Comparison of ENCODE assay signal across 10 cellular contexts in the genomic region with DNA sequence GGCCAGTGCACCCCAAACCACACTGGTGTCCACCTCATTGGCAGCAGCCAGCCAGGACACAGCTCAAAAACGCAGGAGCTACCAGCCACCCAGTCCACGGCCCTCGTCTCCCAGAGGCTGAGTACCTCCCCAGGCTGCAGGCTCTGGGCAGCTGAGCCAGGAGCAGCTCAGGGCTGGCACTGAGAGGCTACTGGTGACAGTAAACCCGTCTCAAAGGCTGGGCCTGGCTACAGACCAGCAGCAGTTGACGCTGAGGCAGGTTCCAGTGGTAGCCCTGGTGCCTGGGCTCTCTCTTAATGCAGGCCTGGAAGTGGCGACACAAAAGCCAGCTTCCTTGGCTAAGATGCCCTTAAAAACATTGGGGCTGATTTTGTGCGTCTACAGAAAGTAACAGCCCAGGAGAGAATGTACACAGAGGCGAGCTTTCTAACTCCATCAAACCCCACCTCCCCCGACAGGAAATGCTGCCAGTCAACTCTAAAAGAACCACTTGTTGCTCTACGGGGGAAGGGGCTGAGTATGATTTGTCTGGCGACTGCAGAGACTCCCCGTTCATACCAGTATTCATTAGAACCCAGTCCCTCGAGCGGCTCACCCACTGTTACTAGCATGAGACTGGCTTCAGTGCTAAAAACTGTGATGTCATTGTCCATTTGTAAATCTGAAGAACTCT.
DNase-seq lines count a peak whose midpoint lies in the region; ATAC-seq and TF ChIP-seq lines count a peak whose summit lies in the region.
"Had no signal": no experiment of that assay in that cellular context is flagged by ENCODE, and none has a peak within 500 bp of the region (broad histone marks: within the 10 kb centered on the region; RNA-seq: fewer than 3 reads in every experiment).

No MANE protein-coding gene starts in this region.

- DNase-seq in EH (ENCODE audit: low read depth) (peak; percentile 30), cardiac muscle cell (ENCODE audit: low read depth in 1 of 2, low spot score in 1 of 2) (peak in 1 of 2 donors; percentile 38), pons (ENCODE audit: low spot score) (peak; percentile 42), RKO (ENCODE audit: low spot score) (no peak), NCI-H1436 (lab: John Stamatoyannopoulos, UW) (no peak)
- DNase-seq in activated CD4-positive, alpha-beta memory T cell treated with anti-CD3 and anti-CD28 coated beads for 36 hours = peak; percentile 45
- DNase-seq in activated effector memory CD4-positive, alpha-beta T cell treated with anti-CD3 and anti-CD28 coated beads, Interleukin-2, amount 50 U/mL, for 16 hours = no peak
- DNase-seq: NCI-H187 treated with DMSO at 0.1 percent for 48 hours had no signal

- no peak overlapping the region for H3K4me3 Mint-ChIP-seq in activated CD4-positive, alpha-beta memory T cell treated with anti-CD3 and anti-CD28 coated beads for 36 hours

- no peaks in the 10 kb centered on the region for H3K27me3 Mint-ChIP-seq in activated CD4-positive, alpha-beta memory T cell treated with anti-CD3 and anti-CD28 coated beads for 36 hours

- H3K27ac Mint-ChIP-seq in activated CD4-positive, alpha-beta memory T cell treated with anti-CD3 and anti-CD28 coated beads for 36 hours = peak overlapping the region; percentile 49

- peak overlapping the region; percentile 36 for H3K27ac ChIP-seq in cardiac muscle cell

- H3K4me1 ChIP-seq in cardiac muscle cell (ENCODE audit: low read depth) = peaks cover 10% of the 10 kb centered on the region

- CTCF ChIA-PET in activated CD4-positive, alpha-beta memory T cell treated with anti-CD3 and anti-CD28 coated beads for 36 hours (lab: Charles Lee) = interaction anchor here (0.9 to 3.1 kb wide), 6 partner anchors 13 to 222 kb away, joined by 3 to 30 read pairs (median 5); no protein-coding TSS in a partner anchor

- TF ChIP-seq CTCF in cardiac muscle cell (IDR thresholded peaks at IDR 0.05; ENCODE audit: low read depth, low read length) = no peak

- H3K4me1 Mint-ChIP-seq in activated CD4-positive, alpha-beta memory T cell treated with anti-CD3 and anti-CD28 coated beads for 36 hours (ENCODE audit: low read depth) = peaks cover 25% of the 10 kb centered on the region

- peaks cover 12% of the 10 kb centered on the region for H3K36me3 ChIP-seq in cardiac muscle cell

- peaks cover 22% of the 10 kb centered on the region for H3K36me3 Mint-ChIP-seq in activated CD4-positive, alpha-beta memory T cell treated with anti-CD3 and anti-CD28 coated beads for 36 hours

- H3K4me3 ChIP-seq in cardiac muscle cell = no peak overlapping the region
- H3K4me3 ChIP-seq: skin epidermis had no signal

- H3K9me3 Mint-ChIP-seq in activated CD4-positive, alpha-beta memory T cell treated with anti-CD3 and anti-CD28 coated beads for 36 hours = no peaks in the 10 kb centered on the region

- POLR2A ChIA-PET in activated CD4-positive, alpha-beta memory T cell treated with anti-CD3 and anti-CD28 coated beads for 36 hours (lab: Charles Lee) = interaction anchor here (0.6 to 1.6 kb wide), 2 partner anchors 9 to 406 kb away, joined by 3 read pairs; no protein-coding TSS in a partner anchor

- H3K27me3 ChIP-seq in cardiac muscle cell = no peaks in the 10 kb centered on the region

- no peaks in the 10 kb centered on the region for H3K9me3 ChIP-seq in cardiac muscle cell (ENCODE audit: low read depth)

- ATAC-seq in HG02840 (IDR thresholded peaks at IDR 0.05; ENCODE audit: low FRiP score, unreplicated experiment) = no peak

- intact Hi-C loops in activated CD4-positive, alpha-beta memory T cell treated with anti-CD3 and anti-CD28 coated beads for 36 hours (cut with micrococcal nuclease) = loop anchor here (1.0 kb wide), 1 partner anchor 203 kb away; no protein-coding TSS in a partner anchor

Comparison
In these comparisons a context has a peak if more than half of its experiments do, and no peak if none do; other contexts are left out.
1. DNase-seq: peak in EH (single experiment), activated CD4-positive, alpha-beta memory T cell treated with anti-CD3 and anti-CD28 coated beads for 36 hours (single experiment) and pons (single experiment); none in RKO (single experiment), activated effector memory CD4-positive, alpha-beta T cell treated with anti-CD3 and anti-CD28 coated beads, Interleukin-2, amount 50 U/mL, for 16 hours (single experiment) and NCI-H1436 (single experiment).